In genomic region chr3:114332342-114333179, GRCh38 we compare ENCODE assay signal across 11 cellular contexts. TPM values are rescaled to one million over a fixed set of nuclear protein-coding genes. Genes with fewer than 3 reads are reported as not detected.
DNase-seq lines count a peak whose midpoint lies in the region; ATAC-seq, FAIRE-seq and TF ChIP-seq lines count a peak whose summit lies in the region.
"Had no signal": no experiment of that assay in that cellular context is flagged by ENCODE, and none has a peak within 500 bp of the region (broad histone marks: within the 10 kb centered on the region; RNA-seq: fewer than 3 reads in every experiment).

No MANE protein-coding gene starts in this region.

- no peak overlapping the region for H3K4me3 ChIP-seq in Peyer's patch

- H3K36me3 Mint-ChIP-seq in activated T-cell treated with anti-CD3 and anti-CD28 coated beads, Interleukin-2, amount 50 U/mL, for 72 hours (ENCODE audit: insufficient read depth in 2 of 2), result peaks cover 13 to 19% of the 10 kb centered on the region in 2 donors
- H3K36me3 Mint-ChIP-seq in activated T-helper 1 cell treated with anti-CD3 and anti-CD28 coated beads, Interleukin-12 subunit alpha, Interleukin-12 subunit beta, Interleukin-2, Interleukin-4 antibody, amounts not matched to agents 30 ng/mL and 10 ng/mL and 1 ng/mL, durations not matched to agents 14 hours and 24 hours and 36 hours (ENCODE audit: low read depth), result peaks cover 15% of the 10 kb centered on the region

- peak overlapping the region; percentile 98 for H3K27ac Mint-ChIP-seq in activated T-cell treated with anti-CD3 and anti-CD28 coated beads, Interleukin-2, amount 50 U/mL, for 72 hours
- H3K27ac Mint-ChIP-seq in activated T-helper 1 cell treated with anti-CD3 and anti-CD28 coated beads, Interleukin-12 subunit alpha, Interleukin-12 subunit beta, Interleukin-2, Interleukin-4 antibody, amounts not matched to agents 30 ng/mL and 10 ng/mL and 1 ng/mL, durations not matched to agents 14 hours and 24 hours and 36 hours, result peak overlapping the region; percentile 86

- peaks cover 94% of the 10 kb centered on the region for H3K4me1 Mint-ChIP-seq in activated T-cell treated with anti-CD3 and anti-CD28 coated beads, Interleukin-2, amount 50 U/mL, for 72 hours (ENCODE audit: low read depth)
- H3K4me1 Mint-ChIP-seq in activated T-helper 1 cell treated with anti-CD3 and anti-CD28 coated beads, Interleukin-12 subunit alpha, Interleukin-12 subunit beta, Interleukin-2, Interleukin-4 antibody, amounts not matched to agents 30 ng/mL and 10 ng/mL and 1 ng/mL, durations not matched to agents 14 hours and 24 hours and 36 hours (ENCODE audit: low read depth), result peaks cover 51% of the 10 kb centered on the region

- no peaks in the 10 kb centered on the region for H3K36me3 ChIP-seq in Peyer's patch

- intact Hi-C loops in activated T-helper 1 cell treated with anti-CD3 and anti-CD28 coated beads, Interleukin-12 subunit alpha, Interleukin-12 subunit beta, Interleukin-2, Interleukin-4 antibody, amounts not matched to agents 30 ng/mL and 10 ng/mL and 1 ng/mL, durations not matched to agents 14 hours and 24 hours and 36 hours (cut with micrococcal nuclease), result loop anchor here (1.0 kb wide), 1 partner anchor 118 kb away; no protein-coding TSS in a partner anchor

- peaks cover 4 to 6% of the 10 kb centered on the region in 2 donors for H3K9me3 Mint-ChIP-seq in activated T-cell treated with anti-CD3 and anti-CD28 coated beads, Interleukin-2, amount 50 U/mL, for 72 hours
- peaks cover 15% of the 10 kb centered on the region for H3K9me3 Mint-ChIP-seq in activated T-helper 1 cell treated with anti-CD3 and anti-CD28 coated beads, Interleukin-12 subunit alpha, Interleukin-12 subunit beta, Interleukin-2, Interleukin-4 antibody, amounts not matched to agents 30 ng/mL and 10 ng/mL and 1 ng/mL, durations not matched to agents 14 hours and 24 hours and 36 hours

- no peaks in the 10 kb centered on the region for H3K4me1 ChIP-seq in Peyer's patch

- DNase-seq in activated T-cell treated with anti-CD3 and anti-CD28 coated beads, Interleukin-2, amount 50 U/mL, for 72 hours, result no peak
- DNase-seq in activated T-cell treated with anti-CD3 and anti-CD28 coated beads, Interleukin-2, amount 50 U/mL, for 48 hours, result no peak
- no peak for DNase-seq in activated T-helper 1 cell treated with anti-CD3 and anti-CD28 coated beads, Interleukin-12 subunit alpha, Interleukin-12 subunit beta, Interleukin-2, Interleukin-4 antibody, amounts not matched to agents 30 ng/mL and 10 ng/mL and 1 ng/mL, durations not matched to agents 14 hours and 24 hours and 36 hours (ENCODE audit: low spot score)
- no peak for DNase-seq in Peyer's patch
- no peak for DNase-seq in stimulated activated CD4-positive, alpha-beta T cell treated with anti-CD3 and anti-CD28 coated beads, Interleukin-15, amount 100 ng/mL, for 24 hours
- no peak for DNase-seq in D721Med (ENCODE audit: insufficient read length, low spot score)
- DNase-seq: NCI-H345; stimulated activated CD4-positive, alpha-beta T cell treated with anti-CD3 and anti-CD28 coated beads, Interleukin-12 subunit alpha, Interleukin-12 subunit beta, amount 100 ng/mL, for 4 hours had no signal

- TF ChIP-seq CTCF in Peyer's patch (IDR thresholded peaks at IDR 0.05), result no peak
- TF ChIP-seq CTCF in D721Med (IDR thresholded peaks at IDR 0.05; ENCODE audit: insufficient read depth, missing control alignments), result no peak

- H3K27me3 ChIP-seq in Peyer's patch, result no peaks in the 10 kb centered on the region

- FAIRE-seq in D721Med (lab: Jason Lieb, UNC), result no peak

- H3K4me3 Mint-ChIP-seq in activated T-cell treated with anti-CD3 and anti-CD28 coated beads, Interleukin-2, amount 50 U/mL, for 72 hours, result peak overlapping the region; percentile 48 to 84
- H3K4me3 Mint-ChIP-seq in activated T-helper 1 cell treated with anti-CD3 and anti-CD28 coated beads, Interleukin-12 subunit alpha, Interleukin-12 subunit beta, Interleukin-2, Interleukin-4 antibody, amounts not matched to agents 30 ng/mL and 10 ng/mL and 1 ng/mL, durations not matched to agents 14 hours and 24 hours and 36 hours, result peak overlapping the region; percentile 20

- no peaks in the 10 kb centered on the region for H3K9me3 ChIP-seq in Peyer's patch

- TF ChIP-seq POLR2A in Peyer's patch (IDR thresholded peaks at IDR 0.05), result no peak

- H3K27me3 Mint-ChIP-seq in activated T-cell treated with anti-CD3 and anti-CD28 coated beads, Interleukin-2, amount 50 U/mL, for 72 hours (ENCODE audit: low read depth), result no peaks in the 10 kb centered on the region
- peaks cover 3% of the 10 kb centered on the region for H3K27me3 Mint-ChIP-seq in activated T-helper 1 cell treated with anti-CD3 and anti-CD28 coated beads, Interleukin-12 subunit alpha, Interleukin-12 subunit beta, Interleukin-2, Interleukin-4 antibody, amounts not matched to agents 30 ng/mL and 10 ng/mL and 1 ng/mL, durations not matched to agents 14 hours and 24 hours and 36 hours (ENCODE audit: insufficient read depth)

- peak; percentile 44 to 51 for ATAC-seq in activated T-cell treated with anti-CD3 and anti-CD28 coated beads, Interleukin-2, amount 50 U/mL, for 72 hours (replicated peaks in 1 of 2)
- ATAC-seq in HG03108 (IDR thresholded peaks at IDR 0.05; ENCODE audit: unreplicated experiment), result peak; percentile 44

- H3K27ac ChIP-seq in temporal lobe (ENCODE audit: low read depth, low read length) (peak overlapping the region; percentile 60), Peyer's patch (peak overlapping the region in 2 of 4 donors; percentile 36 to 59)

RNA-seq across cellular contexts. Expression of gene TIGIT, which starts 38.7 kb away (rescaled TPM):
- 10 to 100 TPM; 77.2 to 80.2 TPM for total RNA-seq in activated T-cell treated with anti-CD3 and anti-CD28 coated beads, Interleukin-2, amount 50 U/mL, for 72 hours
- total RNA-seq in activated T-helper 1 cell treated with anti-CD3 and anti-CD28 coated beads, Interleukin-12 subunit alpha, Interleukin-12 subunit beta, Interleukin-2, Interleukin-4 antibody, amounts not matched to agents 30 ng/mL and 10 ng/mL and 1 ng/mL, durations not matched to agents 14 hours and 24 hours and 36 hours, result 5.6 and 5.8 TPM in 2 replicates
- total RNA-seq in temporal lobe (under 0.01 TPM), Peyer's patch (1 to 10 TPM in 2 of 4 donors, under 1 TPM in 1, not detected in 1; 0.35 to 5.0 (median 2.5) TPM)
- total RNA-seq: HT1080 had no signal

Comparison
In these comparisons a context has a peak if more than half of its experiments do, and no peak if none do; other contexts are left out.
1. RNA of gene TIGIT, which starts 38.7 kb away (total RNA-seq): 77.2 to 80.2 TPM in activated T-cell treated with anti-CD3 and anti-CD28 coated beads, Interleukin-2, amount 50 U/mL, for 72 hours; 5.6 to 5.8 TPM in activated T-helper 1 cell treated with anti-CD3 and anti-CD28 coated beads, Interleukin-12 subunit alpha, Interleukin-12 subunit beta, Interleukin-2, Interleukin-4 antibody, amounts not matched to agents 30 ng/mL and 10 ng/mL and 1 ng/mL, durations not matched to agents 14 hours and 24 hours and 36 hours, 0.35 to 5.0 TPM in Peyer's patch and under 0.01 TPM in temporal lobe (single experiment); every median in the first group is over 10 times any median in the second.